Comparison of ENCODE assay signal across 10 cellular contexts in genomic region chr4:47525154-47525819, GRCh38. TPM values are rescaled to one million over a fixed set of nuclear protein-coding genes. Genes with fewer than 3 reads are reported as not detected.
A peak's percentile ranks its signal among the peaks of the same experiment; 100 is the strongest.
DNase-seq lines count a peak whose midpoint lies in the region; TF ChIP-seq lines count a peak whose summit lies in the region.
"Had no signal": no experiment of that assay in that cellular context is flagged by ENCODE, and none has a peak within 500 bp of the region (broad histone marks: within the 10 kb centered on the region; RNA-seq: fewer than 3 reads in every experiment).

No MANE protein-coding gene starts in this region.

- TF ChIP-seq CTCF in coronary artery (IDR thresholded peaks at IDR 0.05): no peak
- TF ChIP-seq CTCF in vagina (IDR thresholded peaks at IDR 0.05): no peak
- TF ChIP-seq CTCF in colonic mucosa (IDR thresholded peaks at IDR 0.05): no peak

- H3K4me3 ChIP-seq in coronary artery (no peak overlapping the region), vagina (no peak overlapping the region), colonic mucosa (no peak overlapping the region)

- intact Hi-C loops in vagina (cut with DNase I): no loop called here
- intact Hi-C loops in colonic mucosa (cut with DNase I): no loop called here

- H3K27ac ChIP-seq in coronary artery: peak overlapping the region; percentile 44 to 70
- peak overlapping the region; percentile 33 for H3K27ac ChIP-seq in vagina
- no peak overlapping the region for H3K27ac ChIP-seq in colonic mucosa
- H3K27ac ChIP-seq: WERI-Rb-1 had no signal

- no peaks in the 10 kb centered on the region for H3K27me3 ChIP-seq in vagina
- no peaks in the 10 kb centered on the region for H3K27me3 ChIP-seq in colonic mucosa

- H3K4me1 ChIP-seq in vagina (peaks cover 5% of the 10 kb centered on the region), colonic mucosa (no peaks in the 10 kb centered on the region)

- no peak for TF ChIP-seq POLR2A in vagina (IDR thresholded peaks at IDR 0.05)

- no peak overlapping the region for H3K9ac ChIP-seq in colonic mucosa (ENCODE audit: low read depth in 2 of 2, low read length in 2 of 2)

- peak; percentile 92 for DNase-seq in LHCN-M2 (ENCODE audit: low read depth)
- DNase-seq in coronary artery (ENCODE audit: low spot score): no peak
- DNase-seq in kidney tubule cell (ENCODE audit: low spot score): peak; percentile 82
- DNase-seq in vagina (ENCODE audit: extremely low spot score in 2 of 2): no peak
- no peak for DNase-seq in activated T-cell treated with anti-CD3 and anti-CD28 coated beads, Interleukin-2, amount 50 U/mL, for 48 hours
- DNase-seq in islet precursor cell: no peak
- no peak for DNase-seq in colonic mucosa
- DNase-seq: NCI-H774; stimulated activated naive CD4-positive, alpha-beta T cell treated with Interleukin-2 at 50 U/mL for 16 hours; WERI-Rb-1 had no signal

- peaks cover 0 to 41% of the 10 kb centered on the region in 2 donors for H3K36me3 ChIP-seq in vagina
- H3K36me3 ChIP-seq in colonic mucosa: no peaks in the 10 kb centered on the region
- H3K36me3 ChIP-seq: WERI-Rb-1 had no signal

- H3K9me3 ChIP-seq in vagina: no peaks in the 10 kb centered on the region
- no peaks in the 10 kb centered on the region for H3K9me3 ChIP-seq in colonic mucosa

RNA-seq across cellular contexts. Expression of gene ATP10D, which starts 40.2 kb away (rescaled TPM):
- total RNA-seq in LHCN-M2 (2014; rRNA removed): 36.3 and 39.4 TPM in 2 replicates
- polyA plus RNA-seq in LHCN-M2 (2012): 17.1 TPM
- total RNA-seq in vagina: 25.3 TPM
- total RNA-seq in colonic mucosa: 10 to 100 TPM in 1 of 2 donors, 1 to 10 TPM in 1; 8.6 to 11.3 TPM

Comparison
In these comparisons a context has a peak if more than half of its experiments do, and no peak if none do; other contexts are left out.
1. DNase-seq: peak in LHCN-M2 (single experiment) and kidney tubule cell (single experiment); none in coronary artery (single experiment), vagina (0 of 2), activated T-cell treated with anti-CD3 and anti-CD28 coated beads, Interleukin-2, amount 50 U/mL, for 48 hours (0 of 2), islet precursor cell (single experiment) and colonic mucosa (single experiment).